In genomic region chr16:1920727-1921155, GRCh38 we compare ENCODE assay signal across 10 cellular contexts. TPM values are rescaled to one million over a fixed set of nuclear protein-coding genes. Genes with fewer than 3 reads are reported as not detected.
DNase-seq lines count a peak whose midpoint lies in the region; ATAC-seq and TF ChIP-seq lines count a peak whose summit lies in the region.
"Had no signal": no experiment of that assay in that cellular context is flagged by ENCODE, and none has a peak within 500 bp of the region (broad histone marks: within the 10 kb centered on the region; RNA-seq: fewer than 3 reads in every experiment).

No MANE protein-coding gene starts in this region.

- in situ Hi-C loops in Panc1 (cut with HindIII; ENCODE audit: low pct_unique_long_range_greater_than_20kb, low sequenced_read_pairs), result no loop called here

- H3K9me3 ChIP-seq in Panc1 (ENCODE audit: control insufficient read depth, insufficient read depth, low read depth, low read length), result no peaks in the 10 kb centered on the region
- H3K9me3 ChIP-seq: thyroid gland had no signal

- no TSS peak for BruUV-seq in Panc1 (replicated peaks; lab: Mats Ljungman, UMichigan)

- DNase-seq in AG20443 (ENCODE audit: low spot score) (peak; percentile 56), H7 (peak; percentile 93), Panc1 (ENCODE audit: low read depth, low spot score) (no peak), iPS-NIHi11 (ENCODE audit: low spot score) (peak; percentile 84), medulla oblongata (ENCODE audit: extremely low spot score) (no peak), NCI-H2081 (lab: John Stamatoyannopoulos, UW) (no peak)
- DNase-seq: T-helper 9 cell had no signal

- H3K4me3 ChIP-seq in H7 (ENCODE audit: insufficient read depth, low read depth, low read length) (no peak overlapping the region), Panc1 (ENCODE audit: low read depth in 2 of 2, low read length in 2 of 2) (peak overlapping the region in 1 of 2 experiments; percentile 17; a peak in 1 of 4 replicates)
- H3K4me3 ChIP-seq: thyroid gland had no signal

- H3K27me3 ChIP-seq in H7 (ENCODE audit: control insufficient read depth, insufficient read depth, low read length) (peaks cover 78% of the 10 kb centered on the region), Panc1 (ENCODE audit: control insufficient read depth, insufficient read depth, low read length) (peaks cover 2% of the 10 kb centered on the region; the same call in 1 of the 2 replicates)

- CTCF ChIA-PET in Panc1 (lab: Charles Lee), result no interaction called here

- POLR2A ChIA-PET in Panc1 (lab: Charles Lee), result interaction anchor here (0.6 kb wide), 1 partner anchor 41 kb away, joined by 11 read pairs; no protein-coding TSS in a partner anchor

- ATAC-seq in Panc1 (peak; percentile 49), GM19455 (IDR thresholded peaks at IDR 0.05; ENCODE audit: unreplicated experiment) (no peak), HG03457 (IDR thresholded peaks at IDR 0.05; ENCODE audit: unreplicated experiment) (no peak)

- intact Hi-C loops in Panc1 (cut with micrococcal nuclease; ENCODE audit: unreplicated experiment), result no loop called here

- H3K36me3 ChIP-seq in H7 (replicated peaks; ENCODE audit: control insufficient read depth, insufficient read depth, low read length) (no peaks in the 10 kb centered on the region), Panc1 (ENCODE audit: control insufficient read depth, insufficient read depth, low read length) (no peaks in the 10 kb centered on the region)
- H3K36me3 ChIP-seq: thyroid gland had no signal

- H3K4me1 ChIP-seq in Panc1 (ENCODE audit: control insufficient read depth, insufficient read depth, low read length), result peaks cover 26% of the 10 kb centered on the region

- H3K27ac ChIP-seq in Panc1 (ENCODE audit: low read length), result no peak overlapping the region
- H3K27ac ChIP-seq: thyroid gland had no signal

- TF ChIP-seq CTCF in Panc1 (IDR thresholded peaks at IDR 0.05), result no peak

RNA-seq across cellular contexts. Expression of gene HS3ST6, which starts 2.5 kb away (rescaled TPM):
- total RNA-seq in H7 (2014; rRNA removed; shearing (Covaris generic)), result not detected in 2 replicates
- 3.3 TPM for total RNA-seq in Panc1 (2021; ENCODE audit: unreplicated experiment)
- 2.3 TPM for polyA plus RNA-seq in Panc1 (2012; ENCODE audit: insufficient read length)

RNA-seq across cellular contexts. Expression of gene MSRB1, which starts 22.3 kb away (rescaled TPM):
- total RNA-seq in H7 (2014; rRNA removed; shearing (Covaris generic)), result 13.2 and 16.1 TPM in 2 replicates
- 25.3 TPM for total RNA-seq in Panc1 (2021; ENCODE audit: unreplicated experiment)
- polyA plus RNA-seq in Panc1 (2012; ENCODE audit: insufficient read length), result 44.3 TPM

RNA-seq across cellular contexts. Expression of gene RPL3L, which starts 33.7 kb away (rescaled TPM):
- total RNA-seq in H7 (2014; rRNA removed; shearing (Covaris generic)), result 0.44 TPM in 1 of 2 replicates, not detected in the other
- 0.26 TPM for total RNA-seq in Panc1 (2021; ENCODE audit: unreplicated experiment)
- not detected for polyA plus RNA-seq in Panc1 (2012; ENCODE audit: insufficient read length)
- total RNA-seq: thyroid gland had no signal

RNA-seq across cellular contexts. Expression of gene NDUFB10, which starts 38.6 kb away (rescaled TPM):
- 305 and 403 TPM in 2 replicates for total RNA-seq in H7 (2014; rRNA removed; shearing (Covaris generic))
- total RNA-seq in Panc1 (2021; ENCODE audit: unreplicated experiment), result 287 TPM
- 493 TPM for polyA plus RNA-seq in Panc1 (2012; ENCODE audit: insufficient read length)

RNA-seq across cellular contexts. Expression of gene RPS2, which starts 43.9 kb away (rescaled TPM):
- 4,719 and 5,018 TPM in 2 replicates for total RNA-seq in H7 (2014; rRNA removed; shearing (Covaris generic))
- total RNA-seq in Panc1 (2021; ENCODE audit: unreplicated experiment), result 2,794 TPM
- 3,901 TPM for polyA plus RNA-seq in Panc1 (2012; ENCODE audit: insufficient read length)

Comparison
In these comparisons a context has a peak if more than half of its experiments do, and no peak if none do; other contexts are left out.
1. DNase-seq: peak in AG20443 (single experiment), H7 (single experiment) and iPS-NIHi11 (single experiment); none in Panc1 (single experiment), medulla oblongata (single experiment) and NCI-H2081 (0 of 2).